ENCODE assay signal across 1 cellular context in the genomic region with DNA sequence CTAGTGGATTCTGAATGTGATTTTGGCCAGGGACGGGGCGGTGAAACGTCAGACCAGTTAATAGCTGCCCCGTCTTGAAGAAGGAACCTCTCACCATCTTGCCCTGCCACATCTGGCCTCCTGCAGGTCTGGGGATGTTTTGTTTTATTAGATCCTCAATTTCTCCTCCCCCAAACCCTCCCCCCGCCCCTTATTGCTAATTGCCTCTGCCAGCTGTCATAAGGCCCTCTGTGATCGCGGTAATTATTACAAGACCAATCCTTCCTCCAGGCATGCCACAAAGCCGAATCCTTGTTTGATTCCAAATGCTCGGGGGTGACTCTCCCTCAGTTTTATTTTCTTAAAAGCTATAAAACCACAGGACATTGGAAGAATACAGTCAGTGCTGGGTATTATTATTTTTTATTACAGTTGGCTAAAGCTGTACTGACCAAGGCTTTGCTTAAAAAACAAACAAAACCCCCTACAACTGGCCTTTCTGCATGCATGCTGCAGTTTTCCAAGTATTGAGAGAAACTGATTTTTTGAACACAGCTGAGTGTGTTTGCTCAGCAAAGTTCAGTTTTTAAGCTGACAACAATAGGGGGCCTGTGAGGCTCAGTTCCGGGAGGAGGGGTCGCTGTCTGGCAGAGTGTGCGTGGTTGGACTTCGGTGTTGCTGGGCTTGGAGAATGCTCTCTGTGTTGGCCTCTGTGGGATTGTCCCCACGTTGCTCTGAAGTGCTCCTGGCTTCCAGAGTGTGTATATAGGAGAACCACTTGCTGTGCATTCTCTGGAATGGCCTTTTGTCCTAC.
TF ChIP-seq lines count a peak whose summit lies in the region.

No MANE protein-coding gene starts in this region.

TF ChIP-seq in HEK293, 187 proteins besides CTCF, POLR2A, EP300 and RAD21 (continued from another document and continues in another):
- TF ChIP-seq ZBTB10 (tag by site-specific recombination; IDR thresholded peaks at IDR 0.05) (no peak), GFI1B (tag by site-specific recombination; IDR thresholded peaks at IDR 0.05) (0 out of 2 replicates have a peak, but pooled peaks have one; percentile 16), MEIS1 (CRISPR knock-in tag; IDR thresholded peaks at IDR 0.05; ENCODE audit: borderline replicate concordance) (no peak), ZNF692 (tag by site-specific recombination; IDR thresholded peaks at IDR 0.05) (no peak), ZNF169 (tag by site-specific recombination; IDR thresholded peaks at IDR 0.05) (no peak), WT1 (tag by site-specific recombination; IDR thresholded peaks at IDR 0.05) (no peak), SP3 (tag by site-specific recombination; IDR thresholded peaks at IDR 0.05) (peak; percentile 68), SCRT2 (tag by site-specific recombination; IDR thresholded peaks at IDR 0.05) (0 out of 2 replicates have a peak, but pooled peaks have one; percentile 19), KLF8 (tag by site-specific recombination; IDR thresholded peaks at IDR 0.05) (no peak), ZNF335 (tag by site-specific recombination; conservative IDR thresholded peaks at IDR 0.05) (0 out of 2 replicates have a peak, but pooled peaks have one; percentile 17), ZNF311 (tag by site-specific recombination; IDR thresholded peaks at IDR 0.05; ENCODE audit: borderline replicate concordance) (no peak), ZNF10 (tag by site-specific recombination; IDR thresholded peaks at IDR 0.05) (no peak), PRDM10 (tag by site-specific recombination; IDR thresholded peaks at IDR 0.05) (peak; percentile 26; the same call in 1 of the 2 replicates), ZNF214 (tag by site-specific recombination; IDR thresholded peaks at IDR 0.05; ENCODE audit: borderline replicate concordance) (no peak), SP2 (tag by site-specific recombination; IDR thresholded peaks at IDR 0.05) (peak; percentile 21; the same call in 1 of the 2 replicates), FEZF1 (tag by site-specific recombination; IDR thresholded peaks at IDR 0.05) (peak; percentile 83), ZNF843 (tag by site-specific recombination; IDR thresholded peaks at IDR 0.05) (peak; percentile 60; the same call in 1 of the 2 replicates), ATF2 (tag by site-specific recombination; IDR thresholded peaks at IDR 0.05; ENCODE audit: low read depth) (no peak), PRDM6 (tag by site-specific recombination; IDR thresholded peaks at IDR 0.05) (peak; percentile 73)
- TF ChIP-seq, protein P1, sequence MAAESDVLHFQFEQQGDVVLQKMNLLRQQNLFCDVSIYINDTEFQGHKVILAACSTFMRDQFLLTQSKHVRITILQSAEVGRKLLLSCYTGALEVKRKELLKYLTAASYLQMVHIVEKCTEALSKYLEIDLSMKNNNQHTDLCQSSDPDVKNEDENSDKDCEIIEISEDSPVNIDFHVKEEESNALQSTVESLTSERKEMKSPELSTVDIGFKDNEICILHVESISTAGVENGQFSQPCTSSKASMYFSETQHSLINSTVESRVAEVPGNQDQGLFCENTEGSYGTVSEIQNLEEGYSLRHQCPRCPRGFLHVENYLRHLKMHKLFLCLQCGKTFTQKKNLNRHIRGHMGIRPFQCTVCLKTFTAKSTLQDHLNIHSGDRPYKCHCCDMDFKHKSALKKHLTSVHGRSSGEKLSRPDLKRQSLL (tag by site-specific recombination; IDR thresholded peaks at IDR 0.05): no peak
- TF ChIP-seq, protein P2, sequence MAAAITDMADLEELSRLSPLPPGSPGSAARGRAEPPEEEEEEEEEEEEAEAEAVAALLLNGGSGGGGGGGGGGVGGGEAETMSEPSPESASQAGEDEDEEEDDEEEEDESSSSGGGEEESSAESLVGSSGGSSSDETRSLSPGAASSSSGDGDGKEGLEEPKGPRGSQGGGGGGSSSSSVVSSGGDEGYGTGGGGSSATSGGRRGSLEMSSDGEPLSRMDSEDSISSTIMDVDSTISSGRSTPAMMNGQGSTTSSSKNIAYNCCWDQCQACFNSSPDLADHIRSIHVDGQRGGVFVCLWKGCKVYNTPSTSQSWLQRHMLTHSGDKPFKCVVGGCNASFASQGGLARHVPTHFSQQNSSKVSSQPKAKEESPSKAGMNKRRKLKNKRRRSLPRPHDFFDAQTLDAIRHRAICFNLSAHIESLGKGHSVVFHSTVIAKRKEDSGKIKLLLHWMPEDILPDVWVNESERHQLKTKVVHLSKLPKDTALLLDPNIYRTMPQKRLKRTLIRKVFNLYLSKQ (tag by site-specific recombination; IDR thresholded peaks at IDR 0.05; ENCODE audit: borderline replicate concordance): no peak
- TF ChIP-seq, protein P3, sequence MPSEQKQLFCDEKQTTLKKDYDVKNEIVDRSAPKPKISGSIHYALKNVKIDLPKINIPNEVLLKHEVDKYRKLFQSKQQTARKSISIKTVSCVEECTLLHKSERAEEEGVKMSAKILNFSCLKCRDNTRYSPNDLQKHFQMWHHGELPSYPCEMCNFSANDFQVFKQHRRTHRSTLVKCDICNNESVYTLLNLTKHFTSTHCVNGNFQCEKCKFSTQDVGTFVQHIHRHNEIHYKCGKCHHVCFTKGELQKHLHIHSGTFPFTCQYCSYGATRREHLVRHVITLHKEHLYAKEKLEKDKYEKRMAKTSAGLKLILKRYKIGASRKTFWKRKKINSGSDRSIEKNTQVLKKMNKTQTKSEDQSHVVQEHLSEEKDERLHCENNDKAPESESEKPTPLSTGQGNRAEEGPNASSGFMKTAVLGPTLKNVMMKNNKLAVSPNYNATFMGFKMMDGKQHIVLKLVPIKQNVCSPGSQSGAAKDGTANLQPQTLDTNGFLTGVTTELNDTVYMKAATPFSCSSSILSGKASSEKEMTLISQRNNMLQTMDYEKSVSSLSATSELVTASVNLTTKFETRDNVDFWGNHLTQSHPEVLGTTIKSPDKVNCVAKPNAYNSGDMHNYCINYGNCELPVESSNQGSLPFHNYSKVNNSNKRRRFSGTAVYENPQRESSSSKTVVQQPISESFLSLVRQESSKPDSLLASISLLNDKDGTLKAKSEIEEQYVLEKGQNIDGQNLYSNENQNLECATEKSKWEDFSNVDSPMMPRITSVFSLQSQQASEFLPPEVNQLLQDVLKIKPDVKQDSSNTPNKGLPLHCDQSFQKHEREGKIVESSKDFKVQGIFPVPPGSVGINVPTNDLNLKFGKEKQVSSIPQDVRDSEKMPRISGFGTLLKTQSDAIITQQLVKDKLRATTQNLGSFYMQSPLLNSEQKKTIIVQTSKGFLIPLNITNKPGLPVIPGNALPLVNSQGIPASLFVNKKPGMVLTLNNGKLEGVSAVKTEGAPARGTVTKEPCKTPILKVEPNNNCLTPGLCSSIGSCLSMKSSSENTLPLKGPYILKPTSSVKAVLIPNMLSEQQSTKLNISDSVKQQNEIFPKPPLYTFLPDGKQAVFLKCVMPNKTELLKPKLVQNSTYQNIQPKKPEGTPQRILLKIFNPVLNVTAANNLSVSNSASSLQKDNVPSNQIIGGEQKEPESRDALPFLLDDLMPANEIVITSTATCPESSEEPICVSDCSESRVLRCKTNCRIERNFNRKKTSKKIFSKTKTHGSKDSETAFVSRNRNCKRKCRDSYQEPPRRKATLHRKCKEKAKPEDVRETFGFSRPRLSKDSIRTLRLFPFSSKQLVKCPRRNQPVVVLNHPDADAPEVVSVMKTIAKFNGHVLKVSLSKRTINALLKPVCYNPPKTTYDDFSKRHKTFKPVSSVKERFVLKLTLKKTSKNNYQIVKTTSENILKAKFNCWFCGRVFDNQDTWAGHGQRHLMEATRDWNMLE (tag by site-specific recombination; conservative IDR thresholded peaks at IDR 0.05; ENCODE audit: low read depth): no peak
- TF ChIP-seq, protein P4, sequence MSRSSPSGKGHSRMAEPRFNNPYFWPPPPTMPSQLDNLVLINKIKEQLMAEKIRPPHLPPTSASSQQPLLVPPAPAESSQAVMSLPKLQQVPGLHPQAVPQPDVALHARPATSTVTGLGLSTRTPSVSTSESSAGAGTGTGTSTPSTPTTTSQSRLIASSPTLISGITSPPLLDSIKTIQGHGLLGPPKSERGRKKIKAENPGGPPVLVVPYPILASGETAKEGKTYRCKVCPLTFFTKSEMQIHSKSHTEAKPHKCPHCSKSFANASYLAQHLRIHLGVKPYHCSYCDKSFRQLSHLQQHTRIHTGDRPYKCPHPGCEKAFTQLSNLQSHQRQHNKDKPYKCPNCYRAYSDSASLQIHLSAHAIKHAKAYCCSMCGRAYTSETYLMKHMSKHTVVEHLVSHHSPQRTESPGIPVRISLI (tag by site-specific recombination; IDR thresholded peaks at IDR 0.05): no peak
- TF ChIP-seq, protein P5, sequence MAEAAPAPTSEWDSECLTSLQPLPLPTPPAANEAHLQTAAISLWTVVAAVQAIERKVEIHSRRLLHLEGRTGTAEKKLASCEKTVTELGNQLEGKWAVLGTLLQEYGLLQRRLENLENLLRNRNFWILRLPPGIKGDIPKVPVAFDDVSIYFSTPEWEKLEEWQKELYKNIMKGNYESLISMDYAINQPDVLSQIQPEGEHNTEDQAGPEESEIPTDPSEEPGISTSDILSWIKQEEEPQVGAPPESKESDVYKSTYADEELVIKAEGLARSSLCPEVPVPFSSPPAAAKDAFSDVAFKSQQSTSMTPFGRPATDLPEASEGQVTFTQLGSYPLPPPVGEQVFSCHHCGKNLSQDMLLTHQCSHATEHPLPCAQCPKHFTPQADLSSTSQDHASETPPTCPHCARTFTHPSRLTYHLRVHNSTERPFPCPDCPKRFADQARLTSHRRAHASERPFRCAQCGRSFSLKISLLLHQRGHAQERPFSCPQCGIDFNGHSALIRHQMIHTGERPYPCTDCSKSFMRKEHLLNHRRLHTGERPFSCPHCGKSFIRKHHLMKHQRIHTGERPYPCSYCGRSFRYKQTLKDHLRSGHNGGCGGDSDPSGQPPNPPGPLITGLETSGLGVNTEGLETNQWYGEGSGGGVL (tag by site-specific recombination; IDR thresholded peaks at IDR 0.05): peak; percentile 45; the same call in 1 of the 2 replicates
